ENCODE assay signal across 10 cellular contexts in genomic region chr10:93554760-93555432, GRCh38. TPM values are rescaled to one million over a fixed set of nuclear protein-coding genes. Genes with fewer than 3 reads are reported as not detected.
DNase-seq lines count a peak whose midpoint lies in the region; ATAC-seq and TF ChIP-seq lines count a peak whose summit lies in the region.
"Had no signal": no experiment of that assay in that cellular context is flagged by ENCODE, and none has a peak within 500 bp of the region (broad histone marks: within the 10 kb centered on the region; RNA-seq: fewer than 3 reads in every experiment).

No MANE protein-coding gene starts in this region.

- H3K4me3 ChIP-seq in Peyer's patch (no peak overlapping the region), left ventricle myocardium inferior (no peak overlapping the region)
- H3K4me3 ChIP-seq: BLaER1 had no signal

- no peaks in the 10 kb centered on the region for H3K36me3 ChIP-seq in Peyer's patch
- no peaks in the 10 kb centered on the region for H3K36me3 ChIP-seq in left ventricle myocardium inferior
- H3K36me3 ChIP-seq: BLaER1 had no signal

- no peak overlapping the region for H3K27ac Mint-ChIP-seq in activated naive CD8-positive, alpha-beta T cell treated with anti-CD3 and anti-CD28 coated beads, Interleukin-2, amount 50 U/mL, for 24 hours

- no peaks in the 10 kb centered on the region for H3K9me3 Mint-ChIP-seq in activated naive CD8-positive, alpha-beta T cell treated with anti-CD3 and anti-CD28 coated beads, Interleukin-2, amount 50 U/mL, for 24 hours
- H3K9me3 Mint-ChIP-seq: central memory CD8-positive, alpha-beta T cell had no signal

- intact Hi-C loops in left ventricle myocardium inferior (cut with micrococcal nuclease) = loop anchor here (5.0 kb wide), 1 partner anchor 127 kb away; no protein-coding TSS in a partner anchor

- H3K27me3 ChIP-seq in Peyer's patch (no peaks in the 10 kb centered on the region), left ventricle myocardium inferior (ENCODE audit: low read depth) (peaks cover 4% of the 10 kb centered on the region)
- H3K27me3 ChIP-seq: BLaER1 had no signal

- no peaks in the 10 kb centered on the region for H3K27me3 Mint-ChIP-seq in activated naive CD8-positive, alpha-beta T cell treated with anti-CD3 and anti-CD28 coated beads, Interleukin-2, amount 50 U/mL, for 24 hours

- TF ChIP-seq CTCF in Peyer's patch (IDR thresholded peaks at IDR 0.05) = peak in 5 of 6 experiments; percentile 11 to 65 (median 58)
- TF ChIP-seq CTCF in left ventricle myocardium inferior (IDR thresholded peaks at IDR 0.05; ENCODE audit: borderline replicate concordance) = peak; percentile 73

- no peak for TF ChIP-seq POLR2A in Peyer's patch (IDR thresholded peaks at IDR 0.05)

- peak; percentile 57 for ATAC-seq in activated naive CD8-positive, alpha-beta T cell treated with anti-CD3 and anti-CD28 coated beads, Interleukin-2, amount 50 U/mL, for 24 hours
- ATAC-seq in GM21526 (IDR thresholded peaks at IDR 0.05; ENCODE audit: low FRiP score, unreplicated experiment) = no peak

- no peaks in the 10 kb centered on the region for H3K4me1 Mint-ChIP-seq in activated naive CD8-positive, alpha-beta T cell treated with anti-CD3 and anti-CD28 coated beads, Interleukin-2, amount 50 U/mL, for 24 hours
- H3K4me1 Mint-ChIP-seq: central memory CD8-positive, alpha-beta T cell had no signal

- peak overlapping the region in 1 of 4 donors; percentile 57 for H3K27ac ChIP-seq in Peyer's patch
- H3K27ac ChIP-seq in left ventricle myocardium inferior (replicated peaks) = no peak overlapping the region
- H3K27ac ChIP-seq: BLaER1 had no signal

- peak; percentile 81 for DNase-seq in DMS 273 (lab: John Stamatoyannopoulos, UW; ENCODE audit: unreplicated experiment)
- DNase-seq in DMS 273 treated with DMSO at 0.1 percent for 48 hours (lab: John Stamatoyannopoulos, UW) = no peak
- peak; percentile 66 for DNase-seq in HPDE6-E6E7 (ENCODE audit: extremely low spot score)
- peak; percentile 27 to 83 (median 77) for DNase-seq in Peyer's patch
- peak; percentile 69 for DNase-seq in activated naive CD8-positive, alpha-beta T cell treated with anti-CD3 and anti-CD28 coated beads, Interleukin-2, amount 50 U/mL, for 24 hours
- peak; percentile 69 for DNase-seq in left ventricle myocardium inferior
- DNase-seq in pulmonary artery endothelial cell (ENCODE audit: low read depth, low spot score) = peak; percentile 33

- H3K4me3 Mint-ChIP-seq in activated naive CD8-positive, alpha-beta T cell treated with anti-CD3 and anti-CD28 coated beads, Interleukin-2, amount 50 U/mL, for 24 hours = no peak overlapping the region
- H3K4me3 Mint-ChIP-seq: central memory CD8-positive, alpha-beta T cell had no signal

- H3K4me1 ChIP-seq in Peyer's patch (peaks cover 0 to 14% (median 0%) of the 10 kb centered on the region in 4 donors), left ventricle myocardium inferior (no peaks in the 10 kb centered on the region)
- H3K4me1 ChIP-seq: BLaER1 had no signal

- H3K9me3 ChIP-seq in Peyer's patch (no peaks in the 10 kb centered on the region), left ventricle myocardium inferior (replicated peaks) (peaks cover 5% of the 10 kb centered on the region)
- H3K9me3 ChIP-seq: BLaER1 had no signal

- no peaks in the 10 kb centered on the region for H3K36me3 Mint-ChIP-seq in activated naive CD8-positive, alpha-beta T cell treated with anti-CD3 and anti-CD28 coated beads, Interleukin-2, amount 50 U/mL, for 24 hours (ENCODE audit: low read depth)

RNA-seq across cellular contexts. Expression of gene FFAR4, which starts 11.6 kb away (rescaled TPM):
- total RNA-seq in Peyer's patch (1 to 10 TPM in 2 of 4 donors, under 1 TPM in 1, not detected in 1; 0.80 to 2.5 (median 2.3) TPM), left ventricle myocardium inferior (0.08 TPM), pulmonary artery endothelial cell (not detected in 2 replicates)

RNA-seq across cellular contexts. Expression of gene RBP4, which starts 46.1 kb away (rescaled TPM):
- 1 to 10 TPM in 2 of 4 donors, not detected in 2; 1.7 to 3.9 TPM for total RNA-seq in Peyer's patch
- 1.1 TPM for total RNA-seq in left ventricle myocardium inferior
- not detected in 2 replicates for total RNA-seq in pulmonary artery endothelial cell

RNA-seq across cellular contexts. Expression of gene PDE6C, which starts 57.4 kb away (rescaled TPM):
- total RNA-seq in Peyer's patch (not detected), left ventricle myocardium inferior (not detected), pulmonary artery endothelial cell (not detected in 2 replicates)

RNA-seq across cellular contexts. Expression of gene CEP55, which starts 58.5 kb away (rescaled TPM):
- total RNA-seq in Peyer's patch (10 to 100 TPM in 1 of 4 donors, 1 to 10 TPM in 3; 1.1 to 32.2 (median 4.5) TPM), left ventricle myocardium inferior (0.66 TPM), pulmonary artery endothelial cell (43.5 and 92.2 TPM in 2 replicates)
